In the genomic region with DNA sequence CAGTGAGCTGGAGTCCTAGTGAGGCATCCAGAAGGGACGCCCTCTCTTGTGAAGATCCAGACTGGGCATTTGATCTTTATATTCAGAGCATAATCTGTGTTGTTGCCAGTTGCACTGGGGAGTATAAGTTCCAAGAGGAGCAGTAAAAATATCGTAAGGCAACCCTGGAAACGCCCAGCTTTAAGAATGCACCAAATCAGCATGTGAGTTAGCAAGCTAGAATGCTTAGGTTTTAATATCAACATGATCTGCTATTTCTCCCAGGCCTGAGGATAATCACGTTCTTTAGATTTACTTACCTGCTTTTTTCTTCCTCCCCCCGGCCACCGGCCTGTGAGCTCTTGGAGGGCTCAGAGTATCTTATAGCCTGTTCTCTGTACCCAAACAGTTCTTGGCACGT, we compare ENCODE assay signal across 22 cellular contexts. TPM values are rescaled to one million over a fixed set of nuclear protein-coding genes. Genes with fewer than 3 reads are reported as not detected.
A peak's percentile ranks its signal among the peaks of the same experiment; 100 is the strongest.
DNase-seq lines count a peak whose midpoint lies in the region; TF ChIP-seq lines count a peak whose summit lies in the region.
"Had no signal": no experiment of that assay in that cellular context is flagged by ENCODE, and none has a peak within 500 bp of the region (broad histone marks: within the 10 kb centered on the region; RNA-seq: fewer than 3 reads in every experiment).

No MANE protein-coding gene starts in this region.

- no peak for TF ChIP-seq EP300 in esophagus muscularis mucosa (IDR thresholded peaks at IDR 0.05)

- H4K20me1 ChIP-seq in KMS-11 (ENCODE audit: insufficient read depth) (no peaks in the 10 kb centered on the region), osteoblast (ENCODE audit: insufficient read depth, low read length) (no peaks in the 10 kb centered on the region)

- no peak overlapping the region for H3K4me3 Mint-ChIP-seq in CD8-positive, alpha-beta memory T cell
- H3K4me3 Mint-ChIP-seq: central memory CD8-positive, alpha-beta T cell; stimulated activated naive B cell treated with anti-CD40 and anti-IgM and Interleukin-4, amounts not matched to agents 10 μg/mL and 1 μg/mL and 100 μg/mL, for 72 hours had no signal

- H3K79me2 ChIP-seq in KMS-11 (ENCODE audit: insufficient read depth, low read depth) (no peaks in the 10 kb centered on the region), osteoblast (ENCODE audit: insufficient read depth, low read length) (no peaks in the 10 kb centered on the region)

- H3K9ac ChIP-seq in KMS-11 = peak overlapping the region; percentile 10; the same call in 1 of the 2 replicates

- H3K9me3 ChIP-seq in esophagus squamous epithelium (no peaks in the 10 kb centered on the region), osteoblast (ENCODE audit: low read depth, low read length) (no peaks in the 10 kb centered on the region), esophagus muscularis mucosa (no peaks in the 10 kb centered on the region)
- no peaks in the 10 kb centered on the region for H3K9me3 ChIP-seq in CD8-positive, alpha-beta memory T cell (ENCODE audit: low read length)
- H3K9me3 ChIP-seq: ascending aorta, testis, uterus had no signal

- POLR2A ChIA-PET in CD8-positive, alpha-beta memory T cell (lab: Charles Lee) = no interaction called here

- H3K27ac Mint-ChIP-seq in CD8-positive, alpha-beta memory T cell = no peak overlapping the region
- H3K27ac Mint-ChIP-seq: activated naive CD4-positive, alpha-beta T cell treated with anti-CD3 and anti-CD28 coated beads, Interleukin-2, amount 50 U/mL, for 72 hours; stimulated activated naive B cell treated with anti-CD40 and anti-IgM and Interleukin-4, amounts not matched to agents 10 μg/mL and 1 μg/mL and 100 μg/mL, for 72 hours had no signal

- H3K4me1 ChIP-seq in KMS-11 (ENCODE audit: low read depth, poor library complexity, severe bottlenecking) (peaks cover 81% of the 10 kb centered on the region), esophagus squamous epithelium (peaks cover 5 to 82% (median 33%) of the 10 kb centered on the region in 3 donors), osteoblast (ENCODE audit: insufficient read depth, low read length) (peaks cover 3% of the 10 kb centered on the region), esophagus muscularis mucosa (no peaks in the 10 kb centered on the region)
- H3K4me1 ChIP-seq in CD8-positive, alpha-beta memory T cell (ENCODE audit: insufficient read depth, low read length) = no peaks in the 10 kb centered on the region
- H3K4me1 ChIP-seq: ascending aorta, uterus had no signal

- H3K27me3 ChIP-seq in KMS-11 (ENCODE audit: insufficient read depth, low read depth) (no peaks in the 10 kb centered on the region), esophagus squamous epithelium (no peaks in the 10 kb centered on the region), osteoblast (ENCODE audit: insufficient read depth, low read length) (no peaks in the 10 kb centered on the region), esophagus muscularis mucosa (no peaks in the 10 kb centered on the region)
- H3K27me3 ChIP-seq in CD8-positive, alpha-beta memory T cell (ENCODE audit: insufficient read depth, low read length, poor library complexity, severe bottlenecking) = no peaks in the 10 kb centered on the region
- H3K27me3 ChIP-seq: ascending aorta, testis, uterus had no signal

- H3K4me3 ChIP-seq in KMS-11 (IDR thresholded peaks at IDR 0.05; ENCODE audit: insufficient read depth, low read depth, low read length) (peak overlapping the region; percentile 67), esophagus squamous epithelium (no peak overlapping the region), osteoblast (ENCODE audit: insufficient read depth, low read length) (no peak overlapping the region), esophagus muscularis mucosa (no peak overlapping the region)
- no peak overlapping the region for H3K4me3 ChIP-seq in CD8-positive, alpha-beta memory T cell (ENCODE audit: low read length)
- H3K4me3 ChIP-seq: ascending aorta, testis, uterus had no signal

- TF ChIP-seq POLR2A in esophagus squamous epithelium (IDR thresholded peaks at IDR 0.05) (no peak), esophagus muscularis mucosa (IDR thresholded peaks at IDR 0.05; ENCODE audit: low read depth) (no peak)

- TF ChIP-seq CTCF in KMS-11 (conservative IDR thresholded peaks at IDR 0.05; ENCODE audit: low read depth, low read length) = no peak
- TF ChIP-seq CTCF in esophagus squamous epithelium (IDR thresholded peaks at IDR 0.05) = no peak
- TF ChIP-seq CTCF in osteoblast (IDR thresholded peaks at IDR 0.05; ENCODE audit: extremely low read depth, low read depth, low read length) = no peak
- no peak for TF ChIP-seq CTCF in esophagus muscularis mucosa (IDR thresholded peaks at IDR 0.05)

- H3K36me3 ChIP-seq in KMS-11 (ENCODE audit: insufficient read depth) (no peaks in the 10 kb centered on the region), esophagus squamous epithelium (no peaks in the 10 kb centered on the region), osteoblast (ENCODE audit: insufficient read depth, low read length) (no peaks in the 10 kb centered on the region), esophagus muscularis mucosa (no peaks in the 10 kb centered on the region)
- H3K36me3 ChIP-seq in CD8-positive, alpha-beta memory T cell (ENCODE audit: insufficient read depth, low read length) = no peaks in the 10 kb centered on the region
- H3K36me3 ChIP-seq: ascending aorta, uterus had no signal

- intact Hi-C loops in esophagus squamous epithelium (cut with DNase I) = no loop called here
- intact Hi-C loops in esophagus muscularis mucosa (cut with DNase I) = no loop called here

- H3K36me3 Mint-ChIP-seq in CD8-positive, alpha-beta memory T cell = no peaks in the 10 kb centered on the region
- H3K36me3 Mint-ChIP-seq: activated naive CD4-positive, alpha-beta T cell treated with anti-CD3 and anti-CD28 coated beads, Interleukin-2, amount 50 U/mL, for 72 hours had no signal

- CTCF ChIA-PET in CD8-positive, alpha-beta memory T cell (lab: Charles Lee) = no interaction called here

- H3K27ac ChIP-seq in KMS-11 = peak overlapping the region; percentile 51
- peak overlapping the region in 3 of 4 donors; percentile 17 to 63 (median 46) for H3K27ac ChIP-seq in esophagus squamous epithelium
- no peak overlapping the region for H3K27ac ChIP-seq in osteoblast (ENCODE audit: low read depth, low read length)
- H3K27ac ChIP-seq in esophagus muscularis mucosa (replicated peaks in 1 of 4) = no peak overlapping the region
- no peak overlapping the region for H3K27ac ChIP-seq in CD8-positive, alpha-beta memory T cell (ENCODE audit: low read depth, low read length)
- H3K27ac ChIP-seq: ascending aorta, HL-60, testis, uterus had no signal

- peak overlapping the region; percentile 67 for H3K4me2 ChIP-seq in KMS-11
- peak overlapping the region; percentile 12 for H3K4me2 ChIP-seq in osteoblast (ENCODE audit: insufficient read depth, low read length)

- WGBS in esophagus squamous epithelium, 2 donors = 38 to 73% methylated on average over 6 to 7 of the region's 7 CpGs
- WGBS in esophagus muscularis mucosa = 87% methylated on average over 7 of the region's 7 CpGs

- H3K9me3 Mint-ChIP-seq in CD8-positive, alpha-beta memory T cell = no peaks in the 10 kb centered on the region
- H3K9me3 Mint-ChIP-seq: activated naive CD4-positive, alpha-beta T cell treated with anti-CD3 and anti-CD28 coated beads, Interleukin-2, amount 50 U/mL, for 72 hours; central memory CD8-positive, alpha-beta T cell; stimulated activated naive B cell treated with anti-CD40 and anti-IgM and Interleukin-4, amounts not matched to agents 10 μg/mL and 1 μg/mL and 100 μg/mL, for 72 hours had no signal

- H3K4me1 Mint-ChIP-seq in CD8-positive, alpha-beta memory T cell = no peaks in the 10 kb centered on the region
- H3K4me1 Mint-ChIP-seq: central memory CD8-positive, alpha-beta T cell; stimulated activated naive B cell treated with anti-CD40 and anti-IgM and Interleukin-4, amounts not matched to agents 10 μg/mL and 1 μg/mL and 100 μg/mL, for 72 hours had no signal

- H3K27me3 Mint-ChIP-seq in CD8-positive, alpha-beta memory T cell = no peaks in the 10 kb centered on the region
- H3K27me3 Mint-ChIP-seq: central memory CD8-positive, alpha-beta T cell; stimulated activated naive B cell treated with anti-CD40 and anti-IgM and Interleukin-4, amounts not matched to agents 10 μg/mL and 1 μg/mL and 100 μg/mL, for 72 hours had no signal

- DNase-seq in AG20443 (ENCODE audit: low spot score) (peak; percentile 21), esophagus squamous epithelium (lab: John Stamatoyannopoulos, UW) (no peak), osteoblast (ENCODE audit: insufficient read length, low spot score, missing footprints) (no peak), NCI-H82 (lab: John Stamatoyannopoulos, UW) (no peak), esophagus muscularis mucosa (ENCODE audit: extremely low spot score) (no peak)
- no peak for DNase-seq in CD8-positive, alpha-beta memory T cell
- DNase-seq: activated CD4-positive, alpha-beta T cell treated with anti-CD3 and anti-CD28 coated beads, Interleukin-2, amount 50 U/mL, for 1 hour; mammary epithelial cell; NCI-H1092; NCI-H2029 treated with DMSO at 0.1 percent for 48 hours; nucleus accumbens; stimulated activated CD4-positive, alpha-beta T cell treated with anti-CD3 and anti-CD28 coated beads, Interleukin-4, amount 100 ng/mL, for 24 hours; stimulated activated naive B cell treated with anti-CD40 and anti-IgM and Interleukin-4, amounts not matched to agents 10 μg/mL and 1 μg/mL and 100 μg/mL, for 72 hours; testis; uterus had no signal

- H2AFZ ChIP-seq in KMS-11 (ENCODE audit: low read depth) (peak overlapping the region; percentile 72), osteoblast (ENCODE audit: low read length) (peak overlapping the region; percentile 10)

RNA-seq across cellular contexts. Expression of a gene that starts 48.3 kb away (rescaled TPM):
- total RNA-seq in esophagus squamous epithelium = 10 to 100 TPM; 13.7 to 35.1 (median 28.1) TPM
- total RNA-seq in osteoblast = not detected in 2 replicates
- under 1 TPM; under 0.01 to 0.33 (median 0.15) TPM for total RNA-seq in esophagus muscularis mucosa
- 1 to 10 TPM; 4.4 to 5.1 TPM for total RNA-seq in CD8-positive, alpha-beta memory T cell
- polyA plus RNA-seq in CD8-positive, alpha-beta memory T cell = 5.2 TPM
- total RNA-seq: ascending aorta, RPMI7951, SK-MEL-5 had no signal

Comparison
In these comparisons a context has a peak if more than half of its experiments do, and no peak if none do; other contexts are left out.
1. H3K27ac ChIP-seq: peak in KMS-11 (single experiment) and esophagus squamous epithelium (3 of 4); none in osteoblast (single experiment), esophagus muscularis mucosa (0 of 4) and CD8-positive, alpha-beta memory T cell (single experiment).